13 cellular contexts compared by ENCODE assay signal in the genomic region with DNA sequence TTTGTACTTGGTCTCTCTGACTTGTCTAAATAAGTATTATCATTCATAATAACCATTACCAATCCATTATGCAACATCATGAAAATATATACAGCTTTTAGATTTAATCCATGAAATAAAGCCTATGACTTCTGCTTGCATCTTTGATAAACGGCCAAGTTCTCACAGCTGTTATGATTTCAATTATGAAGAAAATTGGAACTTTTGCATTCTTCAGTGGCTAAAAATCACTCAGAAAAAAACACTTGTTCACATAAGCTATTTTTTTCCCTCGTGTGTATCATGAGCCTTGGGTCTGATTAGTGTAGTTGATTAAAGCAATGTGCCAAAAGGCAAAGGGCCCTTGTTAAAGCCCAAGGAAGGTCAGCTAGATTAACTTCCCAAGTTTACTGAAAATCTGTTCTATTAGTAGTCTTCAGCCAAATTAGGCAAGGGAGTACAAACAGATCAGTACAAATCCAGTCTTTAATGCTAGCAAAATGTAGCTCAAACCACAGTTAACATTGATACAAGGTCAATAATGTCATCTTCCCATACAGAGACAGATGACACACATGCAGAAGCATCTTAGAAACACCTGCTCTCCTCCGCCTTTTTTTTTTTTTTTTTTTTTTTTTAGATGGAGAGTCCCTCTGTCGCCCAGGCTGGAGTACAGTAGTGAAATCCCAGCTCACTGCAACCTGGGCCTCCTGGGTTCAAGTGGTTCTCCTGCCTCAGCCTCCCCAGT.
DNase-seq lines count a peak whose midpoint lies in the region; ATAC-seq and TF ChIP-seq lines count a peak whose summit lies in the region.
"Had no signal": no experiment of that assay in that cellular context is flagged by ENCODE, and none has a peak within 500 bp of the region (broad histone marks: within the 10 kb centered on the region; RNA-seq: fewer than 3 reads in every experiment).

No MANE protein-coding gene starts in this region.

- no peaks in the 10 kb centered on the region for H3K79me2 ChIP-seq in DND-41 (ENCODE audit: insufficient read depth, low read length)

- intact Hi-C loops in activated CD8-positive, alpha-beta T cell treated with anti-CD3 and anti-CD28 coated beads for 36 hours (cut with micrococcal nuclease): loop anchor here (1.0 to 5.0 kb wide), 3 partner anchors 40 to 189 kb away; no protein-coding TSS in a partner anchor

- H4K8ac ChIP-seq in mesenchymal stem cell (ENCODE audit: low read length): no peak overlapping the region

- peaks cover 8% of the 10 kb centered on the region for H3K9me3 Mint-ChIP-seq in activated CD8-positive, alpha-beta T cell treated with anti-CD3 and anti-CD28 coated beads for 36 hours
- H3K9me3 Mint-ChIP-seq in memory B cell: no peaks in the 10 kb centered on the region
- H3K9me3 Mint-ChIP-seq: WTC11 had no signal

- 97% methylated on average over 4 of the region's 4 CpGs for WGBS in mesenchymal stem cell

- no peak overlapping the region for H3K14ac ChIP-seq in mesenchymal stem cell (ENCODE audit: low read length in 2 of 2)

- H2BK15ac ChIP-seq in mesenchymal stem cell (ENCODE audit: low read depth, poor library complexity, severe bottlenecking): no peak overlapping the region

- H2AFZ ChIP-seq in DND-41 (ENCODE audit: low read depth, low read length): no peak overlapping the region
- H2AFZ ChIP-seq in mesenchymal stem cell (ENCODE audit: low read depth, low read length): no peak overlapping the region

- H3K9me3 ChIP-seq in BLaER1 (no peaks in the 10 kb centered on the region), DND-41 (ENCODE audit: insufficient read depth, low read length, severe bottlenecking) (no peaks in the 10 kb centered on the region), mesenchymal stem cell (ENCODE audit: control insufficient read depth, low read length) (no peaks in the 10 kb centered on the region)
- H3K9me3 ChIP-seq: SK-N-SH had no signal

- peaks cover 13% of the 10 kb centered on the region; the same call in 1 of the 2 replicates for H3K36me3 ChIP-seq in BLaER1
- no peaks in the 10 kb centered on the region for H3K36me3 ChIP-seq in DND-41 (ENCODE audit: insufficient read depth, low read length)
- H3K36me3 ChIP-seq in mesenchymal stem cell (ENCODE audit: control insufficient read depth in 1 of 2, insufficient read depth in 2 of 2, low read depth in 1 of 2, low read length in 2 of 2): no peaks in the 10 kb centered on the region

- H3K27me3 ChIP-seq in BLaER1 (no peaks in the 10 kb centered on the region), DND-41 (ENCODE audit: insufficient read depth, low read length, poor library complexity) (no peaks in the 10 kb centered on the region), mesenchymal stem cell (ENCODE audit: control insufficient read depth in 1 of 2, insufficient read depth in 1 of 2, low read length in 2 of 2) (no peaks in the 10 kb centered on the region)

- H2BK120ac ChIP-seq in mesenchymal stem cell (ENCODE audit: low read depth, low read length): no peak overlapping the region

- H3K9ac ChIP-seq in BLaER1 (no peak overlapping the region), DND-41 (ENCODE audit: low read depth, low read length) (no peak overlapping the region), mesenchymal stem cell (ENCODE audit: low read length) (no peak overlapping the region)
- H3K9ac ChIP-seq: SK-N-SH had no signal

- H2BK12ac ChIP-seq in mesenchymal stem cell (ENCODE audit: low read length in 2 of 2): no peak overlapping the region

- no peak overlapping the region for H3K4me3 Mint-ChIP-seq in activated CD8-positive, alpha-beta T cell treated with anti-CD3 and anti-CD28 coated beads for 36 hours
- no peak overlapping the region for H3K4me3 Mint-ChIP-seq in memory B cell
- H3K4me3 Mint-ChIP-seq: WTC11 had no signal

- H3K4me3 ChIP-seq in BLaER1: no peak overlapping the region
- H3K4me3 ChIP-seq in DND-41 (ENCODE audit: low read depth in 1 of 2, low read length in 2 of 2): no peak overlapping the region
- H3K4me3 ChIP-seq in mesenchymal stem cell (ENCODE audit: insufficient read depth in 1 of 2, low read depth in 1 of 2, low read length in 2 of 2): no peak overlapping the region

- H2AK5ac ChIP-seq in mesenchymal stem cell (ENCODE audit: low read length, severe bottlenecking): no peak overlapping the region

- no peaks in the 10 kb centered on the region for H3K27me3 Mint-ChIP-seq in activated CD8-positive, alpha-beta T cell treated with anti-CD3 and anti-CD28 coated beads for 36 hours
- H3K27me3 Mint-ChIP-seq in memory B cell: no peaks in the 10 kb centered on the region

- no peak overlapping the region for H3K27ac ChIP-seq in BLaER1
- peak overlapping the region; percentile 38 for H3K27ac ChIP-seq in DND-41 (ENCODE audit: low read length)
- no peak overlapping the region for H3K27ac ChIP-seq in mesenchymal stem cell (ENCODE audit: low read length, poor library complexity, severe bottlenecking)

- H3K36me3 Mint-ChIP-seq in activated CD8-positive, alpha-beta T cell treated with anti-CD3 and anti-CD28 coated beads for 36 hours (ENCODE audit: low read depth): peaks cover 3% of the 10 kb centered on the region
- H3K36me3 Mint-ChIP-seq in memory B cell: no peaks in the 10 kb centered on the region
- H3K36me3 Mint-ChIP-seq: WTC11 had no signal

- no peak overlapping the region for H4K91ac ChIP-seq in mesenchymal stem cell (ENCODE audit: low read length)

- no peak overlapping the region for H2BK5ac ChIP-seq in mesenchymal stem cell (ENCODE audit: low read depth, low read length, poor library complexity, severe bottlenecking)

- H3K23ac ChIP-seq in mesenchymal stem cell (ENCODE audit: low read length in 2 of 2): no peak overlapping the region

- H3K18ac ChIP-seq in mesenchymal stem cell (ENCODE audit: low read depth in 1 of 2, low read length in 2 of 2): no peak overlapping the region

- ATAC-seq in DND-41 (ENCODE audit: insufficient read depth, low read depth) (no peak), memory B cell (ENCODE audit: low read depth) (no peak), GM21447 (IDR thresholded peaks at IDR 0.05; ENCODE audit: unreplicated experiment) (no peak)
- no peak for ATAC-seq in activated CD8-positive, alpha-beta T cell treated with anti-CD3 and anti-CD28 coated beads for 36 hours
- ATAC-seq: WTC11 had no signal

- H4K20me1 ChIP-seq in BLaER1: no peaks in the 10 kb centered on the region
- H4K20me1 ChIP-seq in DND-41 (ENCODE audit: insufficient read depth, low read length): no peaks in the 10 kb centered on the region

- TF ChIP-seq CTCF in DND-41 (IDR thresholded peaks at IDR 0.05; ENCODE audit: borderline replicate concordance, extremely low read depth, low read length, poor library complexity, severe bottlenecking): no peak
- no peak for TF ChIP-seq CTCF in activated CD8-positive, alpha-beta T cell treated with anti-CD3 and anti-CD28 coated beads for 36 hours (IDR thresholded peaks at IDR 0.05)

- no peak for DNase-seq in DND-41
- no peak for DNase-seq in activated CD8-positive, alpha-beta T cell treated with anti-CD3 and anti-CD28 coated beads for 36 hours
- no peak for DNase-seq in memory B cell (ENCODE audit: low spot score in 2 of 2)
- DNase-seq in stimulated activated CD4-positive, alpha-beta T cell treated with anti-CD3 and anti-CD28 coated beads, Interleukin-15, amount 100 ng/mL, for 24 hours: no peak
- DNase-seq in mesenchymal stem cell: no peak
- no peak for DNase-seq in superior temporal gyrus (ENCODE audit: extremely low spot score)
- DNase-seq: AML-193, EL, OCI-M1, SK-N-SH had no signal

- peak overlapping the region; percentile 97 for H3K27ac Mint-ChIP-seq in activated CD8-positive, alpha-beta T cell treated with anti-CD3 and anti-CD28 coated beads for 36 hours
- peak overlapping the region; percentile 98 for H3K27ac Mint-ChIP-seq in memory B cell
- H3K27ac Mint-ChIP-seq: WTC11 had no signal

- H3K4ac ChIP-seq in mesenchymal stem cell (ENCODE audit: low read depth in 1 of 2, low read length in 2 of 2): no peak overlapping the region

- H3K4me1 ChIP-seq in BLaER1 (peaks cover 38% of the 10 kb centered on the region), DND-41 (ENCODE audit: insufficient read depth, low read length) (peaks cover 27% of the 10 kb centered on the region), mesenchymal stem cell (ENCODE audit: control insufficient read depth, insufficient read depth, low read depth, low read length) (peaks cover 3% of the 10 kb centered on the region)

- CTCF ChIA-PET in activated CD8-positive, alpha-beta T cell treated with anti-CD3 and anti-CD28 coated beads for 36 hours (lab: Charles Lee): interaction anchor here (0.8 to 1.4 kb wide), 12 partner anchors 9 to 189 kb away, joined by 3 to 7 read pairs (median 3); no protein-coding TSS in a partner anchor

- no peaks in the 10 kb centered on the region for H3K79me1 ChIP-seq in mesenchymal stem cell (replicated peaks; ENCODE audit: low read length, poor library complexity, severe bottlenecking)

- POLR2A ChIA-PET in activated CD8-positive, alpha-beta T cell treated with anti-CD3 and anti-CD28 coated beads for 36 hours (lab: Charles Lee): interaction anchor here (0.6 to 2.4 kb wide), 9 partner anchors 9 to 104 kb away, joined by 3 to 9 read pairs (median 3); no protein-coding TSS in a partner anchor

- H3K4me2 ChIP-seq in BLaER1: peak overlapping the region; percentile 67
- peak overlapping the region; percentile 44 for H3K4me2 ChIP-seq in DND-41 (ENCODE audit: insufficient read depth, low read length)
- no peak overlapping the region for H3K4me2 ChIP-seq in mesenchymal stem cell (ENCODE audit: low read length, poor library complexity, severe bottlenecking)
- H3K4me2 ChIP-seq: SK-N-SH had no signal

- peaks cover 56% of the 10 kb centered on the region for H3K4me1 Mint-ChIP-seq in activated CD8-positive, alpha-beta T cell treated with anti-CD3 and anti-CD28 coated beads for 36 hours (ENCODE audit: low read depth)
- peaks cover 30% of the 10 kb centered on the region for H3K4me1 Mint-ChIP-seq in memory B cell
